In the genomic region with DNA sequence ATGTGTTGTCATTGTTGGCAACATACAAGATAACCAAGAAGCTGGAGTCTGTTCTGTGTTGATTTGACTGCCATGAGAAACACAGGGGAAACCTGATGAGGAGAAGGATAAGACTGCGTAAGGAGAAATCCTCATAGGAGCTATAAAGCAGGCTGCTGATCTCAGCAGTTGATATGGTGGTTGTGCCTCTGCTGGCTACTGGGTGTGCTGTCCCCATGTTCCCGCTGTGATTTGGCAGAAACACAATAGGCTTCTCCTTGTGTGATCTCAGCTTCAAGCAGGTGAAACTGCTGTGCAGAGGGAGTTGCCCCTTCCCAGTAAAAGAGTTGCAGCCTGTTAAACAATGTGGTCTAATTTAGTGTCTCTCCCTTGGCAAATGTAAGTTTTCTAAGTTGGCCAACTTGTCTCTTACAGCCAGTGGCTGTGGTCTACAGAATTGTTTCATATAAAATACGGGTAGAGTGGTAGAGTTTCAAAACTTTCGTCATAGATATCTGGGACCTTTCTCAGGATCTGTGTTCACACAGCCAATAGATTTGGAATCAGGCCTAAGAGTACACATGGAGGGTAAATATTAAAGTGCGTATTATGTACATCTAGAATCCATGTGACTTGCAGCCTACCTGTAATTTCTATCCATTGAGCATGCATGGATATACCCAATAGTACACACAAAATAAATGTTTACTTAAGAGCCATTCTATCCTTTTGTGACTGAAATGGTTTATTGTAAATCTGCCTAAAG, we compare ENCODE assay signal across 1 cellular context.
TF ChIP-seq lines count a peak whose summit lies in the region.

No MANE protein-coding gene starts in this region.

TF ChIP-seq in SK-N-SH treated with all-trans-retinoic acid at 6 μM for 48 hours, 23 proteins besides CTCF, POLR2A, EP300 and RAD21 (continued from another document):
- TF ChIP-seq CSRNP3 (CRISPR knock-in tag; IDR thresholded peaks at IDR 0.05) (no peak), ARNTL (CRISPR knock-in tag; IDR thresholded peaks at IDR 0.05; ENCODE audit: borderline replicate concordance, low read depth) (no peak), PPARA (CRISPR knock-in tag; IDR thresholded peaks at IDR 0.05; ENCODE audit: borderline replicate concordance) (no peak), RARB (CRISPR knock-in tag; IDR thresholded peaks at IDR 0.05) (no peak)
